16 cellular contexts compared by ENCODE assay signal in the genomic region with DNA sequence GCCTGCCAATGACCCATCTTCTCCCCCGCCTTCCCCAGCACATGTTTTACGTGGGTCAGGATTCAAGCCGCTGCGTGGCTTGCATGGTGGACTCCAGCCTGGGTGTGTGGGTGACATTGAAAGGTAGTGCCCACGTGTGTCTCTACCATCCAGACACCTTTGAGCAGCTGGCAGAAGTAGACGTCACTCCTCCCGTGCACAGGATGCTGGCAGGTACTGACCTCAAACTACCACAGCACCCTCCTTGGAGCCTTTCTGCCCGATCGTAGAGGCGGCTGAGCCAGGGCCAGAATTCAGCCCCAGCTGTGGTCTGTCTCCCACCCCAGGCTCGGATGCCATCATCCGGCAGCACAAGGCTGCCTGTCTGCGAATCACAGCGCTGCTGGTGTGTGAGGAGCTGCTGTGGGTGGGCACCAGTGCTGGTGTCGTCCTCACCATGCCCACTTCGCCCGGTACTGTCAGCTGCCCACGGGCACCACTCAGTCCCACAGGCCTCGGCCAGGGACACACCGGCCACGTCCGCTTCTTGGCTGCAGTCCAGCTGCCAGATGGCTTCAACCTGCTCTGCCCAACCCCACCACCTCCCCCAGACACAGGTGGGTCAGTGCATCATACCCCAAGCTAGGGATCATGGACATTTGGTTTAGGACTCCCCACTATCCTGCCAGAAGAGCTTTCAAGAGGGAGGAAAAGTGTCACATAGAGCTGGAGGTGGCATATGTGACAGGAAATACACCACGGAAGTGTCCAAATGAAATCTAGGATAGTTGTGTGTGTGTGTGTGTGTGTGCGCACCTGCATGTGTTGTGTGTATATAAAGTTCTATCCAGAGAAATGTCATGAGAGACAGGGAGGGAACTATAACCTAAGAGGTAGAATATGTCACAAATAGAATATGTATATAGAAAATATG. TPM values are rescaled to one million over a fixed set of nuclear protein-coding genes. Genes with fewer than 3 reads are reported as not detected.
DNase-seq lines count a peak whose midpoint lies in the region; ATAC-seq and TF ChIP-seq lines count a peak whose summit lies in the region.
"Had no signal": no experiment of that assay in that cellular context is flagged by ENCODE, and none has a peak within 500 bp of the region (broad histone marks: within the 10 kb centered on the region; RNA-seq: fewer than 3 reads in every experiment).

No MANE protein-coding gene starts in this region.

- H3K27ac Mint-ChIP-seq in activated naive CD4-positive, alpha-beta T cell treated with anti-CD3 and anti-CD28 coated beads for 36 hours: peak overlapping the region; percentile 47
- peak overlapping the region; percentile 99 for H3K27ac Mint-ChIP-seq in T-helper 17 cell

- H3K4me1 ChIP-seq in tibial artery: no peaks in the 10 kb centered on the region
- H3K4me1 ChIP-seq in smooth muscle cell (ENCODE audit: low read depth): no peaks in the 10 kb centered on the region
- H3K4me1 ChIP-seq: prostate gland had no signal

- H3K36me3 ChIP-seq in tibial artery: peaks cover 66 to 93% (median 81%) of the 10 kb centered on the region in 3 donors
- H3K36me3 ChIP-seq in smooth muscle cell (ENCODE audit: low read depth): no peaks in the 10 kb centered on the region

- no peak overlapping the region for H3K9ac ChIP-seq in smooth muscle cell (ENCODE audit: low read depth)

- H3K27ac ChIP-seq in dorsolateral prefrontal cortex: peak overlapping the region in 32 of 59 donors; percentile 2 to 77 (median 50)
- peak overlapping the region; percentile 4 to 6 for H3K27ac ChIP-seq in tibial artery
- no peak overlapping the region for H3K27ac ChIP-seq in smooth muscle cell (ENCODE audit: low read depth)
- H3K27ac ChIP-seq: brain microvascular endothelial cell, HL-60, prostate gland had no signal

- no peaks in the 10 kb centered on the region for H4K20me1 ChIP-seq in smooth muscle cell (ENCODE audit: low read depth)

- H3K27me3 Mint-ChIP-seq in activated naive CD4-positive, alpha-beta T cell treated with anti-CD3 and anti-CD28 coated beads for 36 hours (ENCODE audit: low read depth): no peaks in the 10 kb centered on the region
- no peaks in the 10 kb centered on the region for H3K27me3 Mint-ChIP-seq in T-helper 17 cell

- H3K9me3 Mint-ChIP-seq in activated naive CD4-positive, alpha-beta T cell treated with anti-CD3 and anti-CD28 coated beads for 36 hours: peaks cover 2% of the 10 kb centered on the region

- TF ChIP-seq CTCF in dorsolateral prefrontal cortex (IDR thresholded peaks at IDR 0.05 in 54 of 56, conservative IDR thresholded peaks at IDR 0.05 in 2 of 56; ENCODE audit: low read depth in 1 of 56, partially characterized antibody in 56 of 56) (no peak), tibial artery (IDR thresholded peaks at IDR 0.05) (no peak), smooth muscle cell (IDR thresholded peaks at IDR 0.05; ENCODE audit: borderline replicate concordance, insufficient read depth, poor library complexity, severe bottlenecking) (no peak)

- peaks cover 23% of the 10 kb centered on the region for H3K4me1 Mint-ChIP-seq in activated naive CD4-positive, alpha-beta T cell treated with anti-CD3 and anti-CD28 coated beads for 36 hours (ENCODE audit: low read depth)
- peaks cover 23% of the 10 kb centered on the region for H3K4me1 Mint-ChIP-seq in T-helper 17 cell

- CTCF ChIA-PET in activated naive CD4-positive, alpha-beta T cell treated with anti-CD3 and anti-CD28 coated beads for 36 hours (lab: Charles Lee): interaction anchor here (1.1 to 1.3 kb wide), 4 partner anchors 15 to 297 kb away, joined by 3 to 6 read pairs (median 4); no protein-coding TSS in a partner anchor

- H3K4me3 Mint-ChIP-seq in activated naive CD4-positive, alpha-beta T cell treated with anti-CD3 and anti-CD28 coated beads for 36 hours: no peak overlapping the region
- H3K4me3 Mint-ChIP-seq in T-helper 17 cell: peak overlapping the region; percentile 52

- no peaks in the 10 kb centered on the region for H3K27me3 ChIP-seq in dorsolateral prefrontal cortex
- H3K27me3 ChIP-seq in tibial artery: no peaks in the 10 kb centered on the region
- H3K27me3 ChIP-seq in smooth muscle cell (ENCODE audit: low read depth): no peaks in the 10 kb centered on the region
- H3K27me3 ChIP-seq: brain microvascular endothelial cell had no signal

- 97% methylated on average over 24 of the region's 24 CpGs for WGBS in smooth muscle cell (ENCODE audit: low lambda C conversion rate)

- no peak for DNase-seq in activated naive CD4-positive, alpha-beta T cell treated with anti-CD3 and anti-CD28 coated beads for 36 hours
- no peak for DNase-seq in activated naive CD4-positive, alpha-beta T cell (lab: John Stamatoyannopoulos, UW)
- DNase-seq in T-helper 17 cell: no peak
- peak in 1 of 10 donors; percentile 57 for DNase-seq in dorsolateral prefrontal cortex
- DNase-seq in tibial artery: no peak
- DNase-seq in smooth muscle cell (lab: John Stamatoyannopoulos, UW; ENCODE audit: unreplicated experiment): no peak
- no peak for DNase-seq in RKO (ENCODE audit: low spot score)
- DNase-seq: activated CD4-positive, CD25-positive, alpha-beta regulatory T cell; brain microvascular endothelial cell; NCI-H187; NCI-H524 had no signal

- no peaks in the 10 kb centered on the region for H3K9me3 ChIP-seq in T-helper 17 cell (ENCODE audit: control insufficient read depth, low read length, poor library complexity, severe bottlenecking)
- H3K9me3 ChIP-seq in tibial artery: no peaks in the 10 kb centered on the region
- no peaks in the 10 kb centered on the region for H3K9me3 ChIP-seq in smooth muscle cell (replicated peaks; ENCODE audit: low read depth)
- H3K9me3 ChIP-seq: prostate gland had no signal

- H2AFZ ChIP-seq in smooth muscle cell (ENCODE audit: low read depth): no peak overlapping the region

- intact Hi-C loops in activated naive CD4-positive, alpha-beta T cell treated with anti-CD3 and anti-CD28 coated beads for 36 hours (cut with micrococcal nuclease): no loop called here
- intact Hi-C loops in dorsolateral prefrontal cortex (cut with DNase I): no loop called here
- intact Hi-C loops in tibial artery (cut with DNase I; ENCODE audit: low total_unique reads): no loop called here

- H3K36me3 Mint-ChIP-seq in activated naive CD4-positive, alpha-beta T cell treated with anti-CD3 and anti-CD28 coated beads for 36 hours (ENCODE audit: low read depth): no peaks in the 10 kb centered on the region
- no peaks in the 10 kb centered on the region for H3K36me3 Mint-ChIP-seq in T-helper 17 cell (ENCODE audit: low read depth)

- H3K4me3 ChIP-seq in dorsolateral prefrontal cortex: no peak overlapping the region
- no peak overlapping the region for H3K4me3 ChIP-seq in tibial artery
- no peak overlapping the region for H3K4me3 ChIP-seq in smooth muscle cell
- H3K4me3 ChIP-seq: prostate gland had no signal

- no peaks in the 10 kb centered on the region for H3F3A ChIP-seq in smooth muscle cell (ENCODE audit: low read depth)

- no peaks in the 10 kb centered on the region for H3K79me2 ChIP-seq in smooth muscle cell (ENCODE audit: low read depth)

- ATAC-seq in T-helper 17 cell: peak; percentile 32
- ATAC-seq in GM19035 (IDR thresholded peaks at IDR 0.05; ENCODE audit: unreplicated experiment): no peak
- ATAC-seq: left lobe of liver, Panc1 had no signal

- H3K4me2 ChIP-seq in smooth muscle cell: no peak overlapping the region

RNA-seq across cellular contexts. Expression of gene RELT, which starts 10.6 kb away (rescaled TPM):
- 10 to 100 TPM; 17.9 to 18.5 TPM for total RNA-seq in activated naive CD4-positive, alpha-beta T cell treated with anti-CD3 and anti-CD28 coated beads for 36 hours
- total RNA-seq in T-helper 17 cell (100 to 1,000 TPM; 139 to 169 TPM), dorsolateral prefrontal cortex (10 to 100 TPM in 110 of 120 experiments, 1 to 10 TPM in 10; 8.6 to 36.1 (median 12.8) TPM), smooth muscle cell (4.3 and 4.8 TPM in 2 replicates)
- 5.5 and 9.4 TPM in 2 replicates for polyA plus RNA-seq in smooth muscle cell

RNA-seq across cellular contexts. Expression of gene ARHGEF17, which starts 57.5 kb away (rescaled TPM):
- under 1 TPM in 1 of 2 experiments, not detected in 1; 0.19 TPM for total RNA-seq in activated naive CD4-positive, alpha-beta T cell treated with anti-CD3 and anti-CD28 coated beads for 36 hours
- under 1 TPM in 1 of 2 donors, not detected in 1; 0.17 TPM for total RNA-seq in T-helper 17 cell
- total RNA-seq in dorsolateral prefrontal cortex: 100 to 1,000 TPM in 102 of 120 experiments, 10 to 100 TPM in 18; 74.0 to 177 (median 117) TPM
- total RNA-seq in smooth muscle cell: 18.0 and 18.5 TPM in 2 replicates
- polyA plus RNA-seq in smooth muscle cell: 27.4 and 27.8 TPM in 2 replicates

Comparison
In these comparisons a context has a peak if more than half of its experiments do, and no peak if none do; other contexts are left out.
1. RNA of gene ARHGEF17, which starts 57.5 kb away (total RNA-seq): 74.0 to 177 TPM in dorsolateral prefrontal cortex and 18.0 to 18.5 TPM in smooth muscle cell; 0.19 TPM in activated naive CD4-positive, alpha-beta T cell treated with anti-CD3 and anti-CD28 coated beads for 36 hours and 0.17 TPM in T-helper 17 cell; every median in the first group is over 10 times any median in the second.